8 cellular contexts compared by ENCODE assay signal in genomic region chr19:42269518-42270345, GRCh38. TPM values are rescaled to one million over a fixed set of nuclear protein-coding genes. Genes with fewer than 3 reads are reported as not detected.
DNase-seq lines count a peak whose midpoint lies in the region; ATAC-seq, FAIRE-seq and TF ChIP-seq lines count a peak whose summit lies in the region.

No MANE protein-coding gene starts in this region.

- H3K27ac ChIP-seq in kidney (ENCODE audit: low read depth in 2 of 2, low read length in 2 of 2) (peak overlapping the region; percentile 91 to 95), substantia nigra (ENCODE audit: low read depth, low read length, poor library complexity, severe bottlenecking) (peak overlapping the region; percentile 83)

- TF ChIP-seq CTCF in kidney (IDR thresholded peaks at IDR 0.05; ENCODE audit: borderline replicate concordance, extremely low read depth, insufficient read depth) (no peak), D721Med (IDR thresholded peaks at IDR 0.05; ENCODE audit: insufficient read depth, missing control alignments) (no peak)

- intact Hi-C loops in kidney (cut with DNase I): no loop called here

- peaks cover 33% of the 10 kb centered on the region for H3K4me1 Mint-ChIP-seq in activated CD4-positive, alpha-beta T cell treated with anti-CD3 and anti-CD28 coated beads, Interleukin-2, amount 10 ng/mL, durations not matched to agents 7 days and 5 days
- H3K4me1 Mint-ChIP-seq in activated naive CD8-positive, alpha-beta T cell treated with anti-CD3 and anti-CD28 coated beads, Interleukin-2, amount 50 U/mL, for 24 hours: peaks cover 24% of the 10 kb centered on the region

- H3K9me3 Mint-ChIP-seq in activated CD4-positive, alpha-beta T cell treated with anti-CD3 and anti-CD28 coated beads, Interleukin-2, amount 10 ng/mL, durations not matched to agents 7 days and 5 days: no peaks in the 10 kb centered on the region
- H3K9me3 Mint-ChIP-seq in activated naive CD8-positive, alpha-beta T cell treated with anti-CD3 and anti-CD28 coated beads, Interleukin-2, amount 50 U/mL, for 24 hours: no peaks in the 10 kb centered on the region

- peak overlapping the region; percentile 80 to 91 for H3K4me3 ChIP-seq in kidney (ENCODE audit: low read length in 2 of 2)

- peaks cover 12 to 21% of the 10 kb centered on the region in 2 donors for H3K4me1 ChIP-seq in kidney (ENCODE audit: control insufficient read depth in 1 of 2, insufficient read depth in 1 of 2, low read depth in 1 of 2, low read length in 2 of 2)

- no peaks in the 10 kb centered on the region for H3K27me3 Mint-ChIP-seq in activated CD4-positive, alpha-beta T cell treated with anti-CD3 and anti-CD28 coated beads, Interleukin-2, amount 10 ng/mL, durations not matched to agents 7 days and 5 days
- H3K27me3 Mint-ChIP-seq in activated naive CD8-positive, alpha-beta T cell treated with anti-CD3 and anti-CD28 coated beads, Interleukin-2, amount 50 U/mL, for 24 hours: no peaks in the 10 kb centered on the region

- peaks cover 20% of the 10 kb centered on the region for H3K36me3 Mint-ChIP-seq in activated CD4-positive, alpha-beta T cell treated with anti-CD3 and anti-CD28 coated beads, Interleukin-2, amount 10 ng/mL, durations not matched to agents 7 days and 5 days (ENCODE audit: low read depth)
- peaks cover 5% of the 10 kb centered on the region for H3K36me3 Mint-ChIP-seq in activated naive CD8-positive, alpha-beta T cell treated with anti-CD3 and anti-CD28 coated beads, Interleukin-2, amount 50 U/mL, for 24 hours (ENCODE audit: low read depth)

- peak overlapping the region; percentile 99 for H3K27ac Mint-ChIP-seq in activated CD4-positive, alpha-beta T cell treated with anti-CD3 and anti-CD28 coated beads, Interleukin-2, amount 10 ng/mL, durations not matched to agents 7 days and 5 days
- peak overlapping the region; percentile 99 for H3K27ac Mint-ChIP-seq in activated naive CD8-positive, alpha-beta T cell treated with anti-CD3 and anti-CD28 coated beads, Interleukin-2, amount 50 U/mL, for 24 hours

- peak overlapping the region; percentile 78 to 95 for H3K9ac ChIP-seq in kidney (ENCODE audit: low read length in 2 of 2)

- POLR2A ChIA-PET in activated CD4-positive, alpha-beta T cell treated with anti-CD3 and anti-CD28 coated beads, Interleukin-2, amount 10 ng/mL, durations not matched to agents 7 days and 5 days (lab: Charles Lee): interaction anchor here (0.7 to 1.9 kb wide), 2 partner anchors 10 to 23 kb away, joined by 3 to 6 read pairs; no protein-coding TSS in a partner anchor

- no peak for FAIRE-seq in kidney (lab: Jason Lieb, UNC)
- FAIRE-seq in D721Med (lab: Jason Lieb, UNC): no peak

- H3K9me3 ChIP-seq in kidney (ENCODE audit: control insufficient read depth in 1 of 2, low read length in 2 of 2): no peaks in the 10 kb centered on the region

- no peak for ATAC-seq in activated naive CD8-positive, alpha-beta T cell treated with anti-CD3 and anti-CD28 coated beads, Interleukin-2, amount 50 U/mL, for 24 hours
- no peak for ATAC-seq in HG02884 (IDR thresholded peaks at IDR 0.05; ENCODE audit: unreplicated experiment)

- DNase-seq in activated CD4-positive, alpha-beta T cell treated with anti-CD3 and anti-CD28 coated beads, Interleukin-2, amount 10 ng/mL, durations not matched to agents 7 days and 5 days: no peak
- DNase-seq in activated CD4-positive, alpha-beta T cell treated with anti-CD3 and anti-CD28 coated beads, Interleukin-2, amount 50 U/mL, for 1 hour: no peak
- peak; percentile 22 for DNase-seq in activated naive CD8-positive, alpha-beta T cell treated with anti-CD3 and anti-CD28 coated beads, Interleukin-2, amount 50 U/mL, for 24 hours
- DNase-seq in kidney (peak; percentile 76), substantia nigra (lab: John Stamatoyannopoulos, UW) (peak in 4 of 49 donors; percentile 19 to 56 (median 30)), D721Med (ENCODE audit: insufficient read length, low spot score) (no peak), MV-4-11 (lab: John Stamatoyannopoulos, UW) (no peak)

- peaks cover 6 to 12% of the 10 kb centered on the region in 2 donors for H3K36me3 ChIP-seq in kidney (ENCODE audit: control insufficient read depth in 1 of 2, insufficient read depth in 2 of 2, low read length in 2 of 2)

- CTCF ChIA-PET in activated CD4-positive, alpha-beta T cell treated with anti-CD3 and anti-CD28 coated beads, Interleukin-2, amount 10 ng/mL, durations not matched to agents 7 days and 5 days (lab: Charles Lee): interaction anchor here (0.6 to 3.8 kb wide), 6 partner anchors 10 to 86 kb away, joined by 3 to 31 read pairs (median 7); partner anchors contain the start of gene GSK3A

- H3K4me3 Mint-ChIP-seq in activated CD4-positive, alpha-beta T cell treated with anti-CD3 and anti-CD28 coated beads, Interleukin-2, amount 10 ng/mL, durations not matched to agents 7 days and 5 days: no peak overlapping the region
- H3K4me3 Mint-ChIP-seq in activated naive CD8-positive, alpha-beta T cell treated with anti-CD3 and anti-CD28 coated beads, Interleukin-2, amount 50 U/mL, for 24 hours: no peak overlapping the region

RNA-seq across cellular contexts. Expression of gene CIC, which starts 0.7 kb away (rescaled TPM):
- 10 to 100 TPM; 69.3 to 81.0 TPM for total RNA-seq in activated CD4-positive, alpha-beta T cell treated with anti-CD3 and anti-CD28 coated beads, Interleukin-2, amount 10 ng/mL, durations not matched to agents 7 days and 5 days
- total RNA-seq in kidney: 90.9 TPM
- 18.8 TPM for polyA plus RNA-seq in kidney (ENCODE audit: insufficient read depth, low read depth, low replicate concordance)

RNA-seq across cellular contexts. Expression of gene ERF, which starts 14.8 kb away (rescaled TPM):
- 10 to 100 TPM; 56.5 to 57.9 TPM for total RNA-seq in activated CD4-positive, alpha-beta T cell treated with anti-CD3 and anti-CD28 coated beads, Interleukin-2, amount 10 ng/mL, durations not matched to agents 7 days and 5 days
- total RNA-seq in kidney: 61.2 TPM
- 31.1 TPM for polyA plus RNA-seq in kidney (ENCODE audit: insufficient read depth, low read depth, low replicate concordance)

RNA-seq across cellular contexts. Expression of gene GSK3A, which starts 27.3 kb away (rescaled TPM):
- total RNA-seq in activated CD4-positive, alpha-beta T cell treated with anti-CD3 and anti-CD28 coated beads, Interleukin-2, amount 10 ng/mL, durations not matched to agents 7 days and 5 days: 10 to 100 TPM; 42.7 to 53.4 TPM
- 39.2 TPM for total RNA-seq in kidney
- polyA plus RNA-seq in kidney (ENCODE audit: insufficient read depth, low read depth, low replicate concordance): 57.3 TPM

RNA-seq across cellular contexts. Expression of gene PRR19, which starts 32.2 kb away (rescaled TPM):
- total RNA-seq in activated CD4-positive, alpha-beta T cell treated with anti-CD3 and anti-CD28 coated beads, Interleukin-2, amount 10 ng/mL, durations not matched to agents 7 days and 5 days: under 1 TPM; 0.54 to 0.62 TPM
- total RNA-seq in kidney: 0.47 TPM
- 0.71 TPM for polyA plus RNA-seq in kidney (ENCODE audit: insufficient read depth, low read depth, low replicate concordance)

RNA-seq across cellular contexts. Expression of gene PAFAH1B3, which starts 32.7 kb away (rescaled TPM):
- 10 to 100 TPM; 43.5 to 46.6 TPM for total RNA-seq in activated CD4-positive, alpha-beta T cell treated with anti-CD3 and anti-CD28 coated beads, Interleukin-2, amount 10 ng/mL, durations not matched to agents 7 days and 5 days
- total RNA-seq in kidney: 22.0 TPM
- 38.3 TPM for polyA plus RNA-seq in kidney (ENCODE audit: insufficient read depth, low read depth, low replicate concordance)

Comparison
In these comparisons a context has a peak if more than half of its experiments do, and no peak if none do; other contexts are left out.
1. DNase-seq: peak in activated naive CD8-positive, alpha-beta T cell treated with anti-CD3 and anti-CD28 coated beads, Interleukin-2, amount 50 U/mL, for 24 hours (single experiment) and kidney (single experiment); none in activated CD4-positive, alpha-beta T cell treated with anti-CD3 and anti-CD28 coated beads, Interleukin-2, amount 10 ng/mL, durations not matched to agents 7 days and 5 days (single experiment), activated CD4-positive, alpha-beta T cell treated with anti-CD3 and anti-CD28 coated beads, Interleukin-2, amount 50 U/mL, for 1 hour (single experiment), D721Med (single experiment) and MV-4-11 (single experiment).